ENCODE assay signal across 21 cellular contexts in genomic region chr13:19592657-19593175, GRCh38. TPM values are rescaled to one million over a fixed set of nuclear protein-coding genes. Genes with fewer than 3 reads are reported as not detected.
"Had no signal": no experiment of that assay in that cellular context is flagged by ENCODE, and none has a peak within 500 bp of the region (broad histone marks: within the 10 kb centered on the region; RNA-seq: fewer than 3 reads in every experiment).

No MANE protein-coding gene starts in this region.

- DNase-seq: activated naive CD4-positive, alpha-beta T cell; activated T-cell treated with anti-CD3 and anti-CD28 coated beads, Interleukin-2, amount 50 U/mL, for 24 hours; adrenal gland; colonic mucosa; dorsolateral prefrontal cortex; effector memory CD8-positive, alpha-beta T cell; hippocampal formation; kidney glomerular epithelial cell; left ventricle myocardium inferior; naive thymus-derived CD4-positive, alpha-beta T cell; spleen; stimulated activated CD4-positive, alpha-beta T cell treated with anti-CD3 and anti-CD28 coated beads, Interleukin-4, amount 100 ng/mL, for 24 hours; stimulated activated naive CD4-positive, alpha-beta T cell treated with Interleukin-2 at 50 U/mL for 16 hours had no signal

RNA-seq across cellular contexts. Expression of gene TPTE2, which starts 31.4 kb away (rescaled TPM):
- total RNA-seq: ascending aorta, endothelial cell of umbilical vein, esophagus mucosa, left ventricle myocardium inferior, lung microvascular endothelial cell, osteoblast, renal cortical epithelial cell, thoracic aorta, WTC11 had no signal
- polyA plus RNA-seq: endothelial cell of umbilical vein; naive thymus-derived CD4-positive, alpha-beta T cell had no signal
